ENCODE assay signal across 8 cellular contexts in genomic region chr1:21937034-21937371, GRCh38. TPM values are rescaled to one million over a fixed set of nuclear protein-coding genes. Genes with fewer than 3 reads are reported as not detected.
DNase-seq lines count a peak whose midpoint lies in the region; ATAC-seq and TF ChIP-seq lines count a peak whose summit lies in the region.

TSS of gene HSPG2 (minus strand) at chr1:21937310. CDS start at chr1:21937217, 93 bp downstream.

- no peak for DNase-seq in cardiac muscle cell (ENCODE audit: low read depth in 1 of 2, low spot score in 1 of 2)
- no peak for DNase-seq in pulmonary artery endothelial cell (ENCODE audit: low read depth, low spot score)
- DNase-seq in SIG-M5 treated with dmso at 0.1 percent for 504 hours (lab: John Stamatoyannopoulos, UW; ENCODE audit: unreplicated experiment): no peak
- no peak for DNase-seq in NCI-H82 (lab: John Stamatoyannopoulos, UW)

- no peaks in the 10 kb centered on the region for H3K36me3 ChIP-seq in cardiac muscle cell

- H3K9me3 ChIP-seq in cardiac muscle cell (ENCODE audit: low read depth): no peaks in the 10 kb centered on the region

- TF ChIP-seq CTCF in WI38 (IDR thresholded peaks at IDR 0.05; ENCODE audit: low read depth, low read length): no peak
- TF ChIP-seq CTCF in cardiac muscle cell (IDR thresholded peaks at IDR 0.05; ENCODE audit: low read depth, low read length): no peak

- H3K4me3 ChIP-seq in WI38 (ENCODE audit: low read depth, low read length) (peak within 1 kb of the TSS; percentile 89), cardiac muscle cell (peak within 1 kb of the TSS; percentile 79)

- H3K27ac ChIP-seq in cardiac muscle cell: peak within 1 kb of the TSS; percentile 58

- ATAC-seq in GM21381 (IDR thresholded peaks at IDR 0.05; ENCODE audit: unreplicated experiment) (peak; percentile 20), GM19452 (IDR thresholded peaks at IDR 0.05; ENCODE audit: unreplicated experiment) (no peak), GM19467 (IDR thresholded peaks at IDR 0.05; ENCODE audit: unreplicated experiment) (no peak)

- H3K27me3 ChIP-seq in cardiac muscle cell: no peaks in the 10 kb centered on the region

- peaks cover 61% of the 10 kb centered on the region for H3K4me1 ChIP-seq in cardiac muscle cell (ENCODE audit: low read depth)

RNA-seq across cellular contexts. Expression of gene HSPG2, which starts in this region (rescaled TPM):
- total RNA-seq in cardiac muscle cell (112 and 193 TPM in 2 replicates), pulmonary artery endothelial cell (841 and 1,405 TPM in 2 replicates)
- 62.3 and 96.2 TPM in 2 replicates for polyA plus RNA-seq in cardiac muscle cell
